ENCODE assay signal across 25 cellular contexts in the genomic region with DNA sequence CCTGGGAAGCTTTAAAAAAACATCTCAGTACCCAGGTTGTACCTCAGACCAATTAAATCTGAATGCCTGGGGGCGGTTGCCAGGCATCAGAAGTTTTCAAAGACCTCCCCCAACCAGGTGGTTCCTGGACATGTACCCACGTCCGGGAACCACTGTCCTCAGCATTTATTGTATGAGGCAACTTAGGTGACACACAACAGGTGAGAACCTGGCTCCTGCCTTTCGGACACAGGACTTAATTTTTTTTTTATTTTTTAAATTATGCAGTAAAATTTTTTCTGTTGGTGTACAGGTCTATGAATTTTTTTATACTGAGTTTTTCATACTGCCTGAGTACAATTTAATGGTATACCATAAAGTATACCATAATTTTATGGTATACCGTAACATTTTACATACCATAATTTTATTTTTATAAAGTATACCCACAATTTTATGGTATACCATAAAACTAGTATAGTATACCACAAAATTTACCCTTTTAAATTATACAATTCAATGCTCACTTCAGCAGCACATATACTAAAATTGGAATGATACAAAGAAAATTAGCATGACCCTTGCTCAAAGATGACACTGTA. TPM values are rescaled to one million over a fixed set of nuclear protein-coding genes. Genes with fewer than 3 reads are reported as not detected.
DNase-seq lines count a peak whose midpoint lies in the region; ATAC-seq, FAIRE-seq and TF ChIP-seq lines count a peak whose summit lies in the region.
"Had no signal": no experiment of that assay in that cellular context is flagged by ENCODE, and none has a peak within 500 bp of the region (broad histone marks: within the 10 kb centered on the region; RNA-seq: fewer than 3 reads in every experiment).

No MANE protein-coding gene starts in this region.

- H3K27ac ChIP-seq in A549 (peak overlapping the region; percentile 56 to 62), astrocyte (ENCODE audit: low read depth, low read length) (no peak overlapping the region), keratinocyte (ENCODE audit: control insufficient read depth, insufficient read depth, low read length) (peak overlapping the region; percentile 83), neuronal stem cell (replicated peaks; ENCODE audit: low read length) (no peak overlapping the region), uterus (no peak overlapping the region)
- H3K27ac ChIP-seq: KMS-11, psoas muscle had no signal

- no peak overlapping the region for H2BK120ac ChIP-seq in neuronal stem cell (ENCODE audit: low read depth, low read length)

- no peak overlapping the region for H4K91ac ChIP-seq in neuronal stem cell (ENCODE audit: low read depth, low read length, poor library complexity)

- H3K79me2 ChIP-seq in astrocyte (ENCODE audit: insufficient read depth, low read length) (no peaks in the 10 kb centered on the region), keratinocyte (ENCODE audit: control insufficient read depth, insufficient read depth, low read length) (no peaks in the 10 kb centered on the region)

- H3K4me2 ChIP-seq in A549 (peak overlapping the region; percentile 47), astrocyte (ENCODE audit: low read length) (peak overlapping the region; percentile 65), keratinocyte (ENCODE audit: control insufficient read depth, extremely low read depth, insufficient read depth, low read depth, low read length) (peak overlapping the region; percentile 88), neuronal stem cell (ENCODE audit: insufficient read depth, low read length, poor library complexity, severe bottlenecking) (no peak overlapping the region)
- H3K4me2 ChIP-seq: KMS-11 had no signal

- peak overlapping the region; percentile 93 for H3K27ac Mint-ChIP-seq in astrocyte (ENCODE audit: unreplicated experiment)
- H3K27ac Mint-ChIP-seq in CD14-positive monocyte: no peak overlapping the region
- H3K27ac Mint-ChIP-seq: activated naive CD8-positive, alpha-beta T cell; dendritic cell treated with granulocyte-macrophage colony-stimulating factor and Interleukin-4, amounts not matched to agents 40 ng/mL and 50 ng/mL, for 4 days; WTC11 had no signal

- intact Hi-C loops in CD14-positive monocyte (cut with micrococcal nuclease) (no loop called here), uterus (cut with DNase I; ENCODE audit: low total_unique reads) (no loop called here)

- CTCF ChIA-PET in A549 (lab: Yijun Ruan, JAX): interaction anchor here (1.0 to 4.9 kb wide), 5 partner anchors 10 to 51 kb away, joined by 3 to 29 read pairs (median 15); a partner anchor contains a TSS

- H3K4me3 Mint-ChIP-seq in astrocyte (ENCODE audit: unreplicated experiment) (no peak overlapping the region), CD14-positive monocyte (no peak overlapping the region)
- H3K4me3 Mint-ChIP-seq: activated naive CD8-positive, alpha-beta T cell; dendritic cell treated with granulocyte-macrophage colony-stimulating factor and Interleukin-4, amounts not matched to agents 40 ng/mL and 50 ng/mL, for 4 days; WTC11 had no signal

- H3K27me3 ChIP-seq in astrocyte (ENCODE audit: insufficient read depth, low read length) (no peaks in the 10 kb centered on the region), keratinocyte (ENCODE audit: control insufficient read depth, extremely low read depth, insufficient read depth, low read length) (no peaks in the 10 kb centered on the region), neuronal stem cell (ENCODE audit: control insufficient read depth in 3 of 3, insufficient read depth in 3 of 3, low read depth in 1 of 3, low read length in 3 of 3) (no peaks in the 10 kb centered on the region), uterus (no peaks in the 10 kb centered on the region)
- H3K27me3 ChIP-seq: BE2C had no signal

- no peaks in the 10 kb centered on the region for H3K36me3 ChIP-seq in astrocyte (ENCODE audit: insufficient read depth, low read length)
- no peaks in the 10 kb centered on the region for H3K36me3 ChIP-seq in keratinocyte (ENCODE audit: control insufficient read depth in 2 of 2, extremely low read depth in 1 of 2, insufficient read depth in 2 of 2, low read length in 2 of 2)
- H3K36me3 ChIP-seq in neuronal stem cell (replicated peaks in 1 of 2; ENCODE audit: control insufficient read depth in 2 of 2, insufficient read depth in 2 of 2, low read length in 2 of 2): no peaks in the 10 kb centered on the region
- H3K36me3 ChIP-seq in uterus: no peaks in the 10 kb centered on the region
- H3K36me3 ChIP-seq: BE2C had no signal

- no peak for TF ChIP-seq POLR2A in A549 (IDR thresholded peaks at IDR 0.05; ENCODE audit: low read length)
- TF ChIP-seq POLR2A in uterus (IDR thresholded peaks at IDR 0.05): no peak

- H3K4me1 Mint-ChIP-seq in astrocyte (ENCODE audit: low read depth, unreplicated experiment): peaks cover 24% of the 10 kb centered on the region
- no peaks in the 10 kb centered on the region for H3K4me1 Mint-ChIP-seq in CD14-positive monocyte

- POLR2A ChIA-PET in A549 (lab: Yijun Ruan, JAX): interaction anchor here (2.8 kb wide), 1 partner anchor 46 kb away, joined by 11 read pairs; a partner anchor contains a TSS

- H3K4me3 ChIP-seq in A549: no peak overlapping the region
- no peak overlapping the region for H3K4me3 ChIP-seq in astrocyte (ENCODE audit: insufficient read depth, low read depth, low read length)
- H3K4me3 ChIP-seq in keratinocyte (ENCODE audit: control insufficient read depth in 2 of 3, extremely low read depth in 1 of 3, insufficient read depth in 2 of 3, low read depth in 1 of 3, low read length in 3 of 3): peak overlapping the region in 1 of 3 experiments; percentile 50
- no peak overlapping the region for H3K4me3 ChIP-seq in neuronal stem cell (ENCODE audit: low read length in 2 of 2)
- H3K4me3 ChIP-seq in uterus: no peak overlapping the region
- H3K4me3 ChIP-seq: psoas muscle had no signal

- H2AFZ ChIP-seq in astrocyte (ENCODE audit: low read depth, low read length) (peak overlapping the region; percentile 70), keratinocyte (ENCODE audit: control insufficient read depth, low read length) (no peak overlapping the region), neuronal stem cell (ENCODE audit: low read length) (peak overlapping the region; percentile 57)

- ATAC-seq in A549: no peak
- ATAC-seq: psoas muscle, WTC11 had no signal

- H3K18ac ChIP-seq in neuronal stem cell (ENCODE audit: low read length): no peak overlapping the region

- no peaks in the 10 kb centered on the region for H3K79me1 ChIP-seq in neuronal stem cell (ENCODE audit: low read depth, low read length)

- TF ChIP-seq CTCF in A549 (IDR thresholded peaks at IDR 0.05): no peak
- TF ChIP-seq CTCF in astrocyte (IDR thresholded peaks at IDR 0.05; ENCODE audit: insufficient read depth, low read depth, low read length): no peak
- no peak for TF ChIP-seq CTCF in keratinocyte (optimal IDR thresholded peaks at IDR 0.05 in 1 of 3, IDR thresholded peaks at IDR 0.05 in 1 of 3, conservative IDR thresholded peaks at IDR 0.05 in 1 of 3; ENCODE audit: extremely low read depth in 1 of 3, insufficient read depth in 2 of 3, low read length in 3 of 3)
- no peak for TF ChIP-seq CTCF in CD14-positive monocyte (IDR thresholded peaks at IDR 0.05)
- no peak for TF ChIP-seq CTCF in uterus (IDR thresholded peaks at IDR 0.05)

- no peak overlapping the region for H3K14ac ChIP-seq in neuronal stem cell (ENCODE audit: low read length)

- no peak for TF ChIP-seq RAD21 in A549 (conservative IDR thresholded peaks at IDR 0.05 in 1 of 2, IDR thresholded peaks at IDR 0.05 in 1 of 2)

- H3K27me3 Mint-ChIP-seq in astrocyte (ENCODE audit: low read depth, unreplicated experiment) (no peaks in the 10 kb centered on the region), CD14-positive monocyte (ENCODE audit: low read depth in 3 of 3) (peaks cover 7 to 21% (median 17%) of the 10 kb centered on the region in 3 donors)

- no peak overlapping the region for H2BK12ac ChIP-seq in neuronal stem cell (ENCODE audit: low read length)

- no peak overlapping the region for H4K8ac ChIP-seq in neuronal stem cell (ENCODE audit: low read depth, low read length)

- H3K9ac ChIP-seq in astrocyte (ENCODE audit: low read length) (peak overlapping the region; percentile 17), keratinocyte (ENCODE audit: control insufficient read depth, extremely low read depth, insufficient read depth, low read length) (peak overlapping the region; percentile 55), neuronal stem cell (ENCODE audit: low read depth, low read length, poor library complexity) (no peak overlapping the region)
- H3K9ac ChIP-seq: KMS-11 had no signal

- 68% methylated on average over 5 of the region's 5 CpGs for WGBS in A549 (ENCODE audit: missing lambda C conversion rate)
- no CpG with 5 or more reads among the region's 5 CpGs for WGBS in neuronal stem cell (ENCODE audit: extremely low coverage in 2 of 2, insufficient read length in 2 of 2, insufficient replicate concordance in 1 of 2), 2 donors

- H4K20me1 ChIP-seq in astrocyte (ENCODE audit: insufficient read depth, low read length): no peaks in the 10 kb centered on the region
- H4K20me1 ChIP-seq in keratinocyte (ENCODE audit: control insufficient read depth, extremely low read depth, insufficient read depth, low read length): no peaks in the 10 kb centered on the region

- no peaks in the 10 kb centered on the region for H3K9me3 Mint-ChIP-seq in astrocyte (ENCODE audit: unreplicated experiment)
- H3K9me3 Mint-ChIP-seq in CD14-positive monocyte: peaks cover 0 to 12% (median 0%) of the 10 kb centered on the region in 7 donors
- H3K9me3 Mint-ChIP-seq: dendritic cell treated with granulocyte-macrophage colony-stimulating factor and Interleukin-4, amounts not matched to agents 40 ng/mL and 50 ng/mL, for 4 days had no signal

- H3K9me3 ChIP-seq in A549 (0 out of 3 replicates have a peak, but pooled peaks cover 2% of the 10 kb centered on the region), astrocyte (ENCODE audit: insufficient read depth, low read depth, low read length) (no peaks in the 10 kb centered on the region), keratinocyte (ENCODE audit: control insufficient read depth, low read depth, low read length) (no peaks in the 10 kb centered on the region), neuronal stem cell (replicated peaks in 1 of 2; ENCODE audit: control insufficient read depth in 2 of 2, insufficient read depth in 1 of 2, low read depth in 1 of 2, low read length in 2 of 2) (no peaks in the 10 kb centered on the region), uterus (no peaks in the 10 kb centered on the region)
- H3K9me3 ChIP-seq: BE2C, psoas muscle had no signal

- no peak overlapping the region for H3K4ac ChIP-seq in neuronal stem cell (ENCODE audit: low read length)

- no peak overlapping the region for H2AK5ac ChIP-seq in neuronal stem cell (ENCODE audit: low read depth, low read length)

- dilution Hi-C loops in keratinocyte (cut with MboI; ENCODE audit: extremely low pct_ligation_motif_present, low sequenced_read_pairs): no loop called here

- no peaks in the 10 kb centered on the region for H3K36me3 Mint-ChIP-seq in astrocyte (ENCODE audit: low read depth, unreplicated experiment)
- no peaks in the 10 kb centered on the region for H3K36me3 Mint-ChIP-seq in CD14-positive monocyte
- H3K36me3 Mint-ChIP-seq: activated naive CD8-positive, alpha-beta T cell; WTC11 had no signal

- no peaks in the 10 kb centered on the region for H3K9me1 ChIP-seq in keratinocyte (ENCODE audit: control insufficient read depth, extremely low read depth, insufficient read depth, low read length)

- peaks cover 47% of the 10 kb centered on the region for H3K4me1 ChIP-seq in A549
- H3K4me1 ChIP-seq in astrocyte (ENCODE audit: insufficient read depth, low read length): peaks cover 14% of the 10 kb centered on the region
- peaks cover 37% of the 10 kb centered on the region for H3K4me1 ChIP-seq in keratinocyte (ENCODE audit: control insufficient read depth, extremely low read depth, insufficient read depth, low read length)
- peaks cover 0 to 2% of the 10 kb centered on the region in 2 donors for H3K4me1 ChIP-seq in neuronal stem cell (ENCODE audit: control insufficient read depth in 2 of 2, insufficient read depth in 1 of 2, low read depth in 1 of 2, low read length in 2 of 2)
- H3K4me1 ChIP-seq in uterus: no peaks in the 10 kb centered on the region
- H3K4me1 ChIP-seq: BE2C, psoas muscle had no signal

- H2BK15ac ChIP-seq in neuronal stem cell (ENCODE audit: low read length): no peak overlapping the region

- FAIRE-seq in A549 (lab: Jason Lieb, UNC) (no peak), astrocyte (lab: Jason Lieb, UNC) (no peak), keratinocyte (lab: Jason Lieb, UNC) (no peak)
- FAIRE-seq: endometrium, H1 had no signal

- H2BK5ac ChIP-seq in neuronal stem cell (ENCODE audit: low read length): no peak overlapping the region

- no peak overlapping the region for H3K23ac ChIP-seq in neuronal stem cell (ENCODE audit: low read depth, low read length, poor library complexity)

- DNase-seq in A549 (ENCODE audit: low read depth in 1 of 2, low spot score in 1 of 2) (no peak), astrocyte (ENCODE audit: low read depth) (no peak), keratinocyte (ENCODE audit: low read depth, low spot score) (no peak), neuronal stem cell (ENCODE audit: low spot score) (no peak), hepatic stellate cell (ENCODE audit: low spot score) (no peak), CD14-positive monocyte (ENCODE audit: low spot score) (no peak), uterus (no peak), GM03348 (ENCODE audit: low spot score) (no peak)
- DNase-seq: activated CD8-positive, alpha-beta memory T cell treated with anti-CD3 and anti-CD28 coated beads, Interleukin-2, amount 50 U/mL, for 48 hours; aorta; BE2C; central memory CD4-positive, alpha-beta T cell; DMS53; GDM1; NCI-H1694; NCI-H2171; NCI-H82; psoas muscle; T1000 had no signal

- no peak for TF ChIP-seq EP300 in A549 (IDR thresholded peaks at IDR 0.05)

RNA-seq across cellular contexts. Expression of a gene that starts 38.7 kb away (rescaled TPM):
- polyA plus RNA-seq in A549 (2011; rRNA removed) (66.0 and 70.4 TPM in 2 replicates), A549 (2017; fragmentation: RNase III; extraction: RNeasy Plus Mini Kit Qiagen cat#74134 plus additional on column Dnase treatment) (32.0 to 33.9 TPM (median 33.2 TPM) in 3 replicates), keratinocyte (25.2 to 32.4 TPM (median 30.1 TPM) in 3 replicates), CD14-positive monocyte (10 to 100 TPM; 21.8 to 35.6 TPM)
- 31.6 and 32.6 TPM in 2 replicates for polyA plus RNA-seq in A549 (2012; cell fraction: cytosol; rRNA removed)
- 43.4 and 61.7 TPM in 2 replicates for polyA plus RNA-seq in A549 (2012; cell fraction: nucleus; rRNA removed)
- 94.3 and 110 TPM in 2 replicates for polyA minus RNA-seq in A549 (2011; rRNA and poly(A)+ RNA removed)
- total RNA-seq in astrocyte (48.5 and 61.1 TPM in 2 replicates), uterus (10 to 100 TPM in 3 of 4 donors, 1 to 10 TPM in 1; 8.5 to 54.6 (median 32.0) TPM)
- polyA plus RNA-seq in keratinocyte (2011; ENCODE audit: low read depth): 43.2 TPM
- polyA plus RNA-seq in keratinocyte (2011; cell fraction: cytosol; rRNA removed): 21.2 and 25.9 TPM in 2 replicates
- polyA plus RNA-seq in keratinocyte (2011; cell fraction: nucleus; rRNA removed): 50.0 and 52.1 TPM in 2 replicates
- 21.6 and 30.5 TPM in 2 replicates for polyA plus RNA-seq in keratinocyte (2012; ENCODE audit: low replicate concordance)
- 33.1 to 75.5 TPM (median 60.5 TPM) in 3 replicates for polyA minus RNA-seq in keratinocyte
- polyA minus RNA-seq in keratinocyte (2011; cell fraction: cytosol; rRNA and poly(A)+ RNA removed): 24.9 TPM
- 40.2 and 54.8 TPM in 2 replicates for polyA minus RNA-seq in keratinocyte (2011; cell fraction: nucleus; rRNA and poly(A)+ RNA removed)
- polyA plus RNA-seq in neuronal stem cell (2013, experiment 1 of 2): 31.2 TPM
- 29.4 TPM for polyA plus RNA-seq in neuronal stem cell (2013, experiment 2 of 2)

RNA-seq across cellular contexts. Expression of a gene that starts 46.3 kb away (rescaled TPM):
- 21.0 and 21.1 TPM in 2 replicates for polyA plus RNA-seq in A549 (2011; rRNA removed)
- 27.5 and 29.3 TPM in 2 replicates for polyA plus RNA-seq in A549 (2012; cell fraction: cytosol; rRNA removed)
- polyA plus RNA-seq in A549 (2012; cell fraction: nucleus; rRNA removed): 21.1 and 26.6 TPM in 2 replicates
- 9.9 to 11.9 TPM (median 11.7 TPM) in 3 replicates for polyA plus RNA-seq in A549 (2017; fragmentation: RNase III; extraction: RNeasy Plus Mini Kit Qiagen cat#74134 plus additional on column Dnase treatment)
- 18.6 and 19.9 TPM in 2 replicates for polyA minus RNA-seq in A549 (2011; rRNA and poly(A)+ RNA removed)
- total RNA-seq in astrocyte: 19.7 and 26.3 TPM in 2 replicates
- polyA plus RNA-seq in keratinocyte: 36.5 to 49.1 TPM (median 43.1 TPM) in 3 replicates
- 9.5 TPM for polyA plus RNA-seq in keratinocyte (2011; ENCODE audit: low read depth)
- 28.9 and 46.0 TPM in 2 replicates for polyA plus RNA-seq in keratinocyte (2011; cell fraction: cytosol; rRNA removed)
- polyA plus RNA-seq in keratinocyte (2011; cell fraction: nucleus; rRNA removed): 61.6 and 68.3 TPM in 2 replicates
- polyA plus RNA-seq in keratinocyte (2012; ENCODE audit: low replicate concordance): 40.7 and 45.9 TPM in 2 replicates
- 21.7 to 43.7 TPM (median 36.6 TPM) in 3 replicates for polyA minus RNA-seq in keratinocyte
- 32.8 TPM for polyA minus RNA-seq in keratinocyte (2011; cell fraction: cytosol; rRNA and poly(A)+ RNA removed)
- 26.6 and 27.1 TPM in 2 replicates for polyA minus RNA-seq in keratinocyte (2011; cell fraction: nucleus; rRNA and poly(A)+ RNA removed)
- polyA plus RNA-seq in neuronal stem cell (2013, experiment 1 of 2): 14.3 TPM
- polyA plus RNA-seq in neuronal stem cell (2013, experiment 2 of 2): 14.0 TPM
- polyA plus RNA-seq in CD14-positive monocyte: 1 to 10 TPM in 1 of 2 donors, under 1 TPM in 1; 0.75 to 2.4 TPM
- 10 to 100 TPM; 19.1 to 33.2 (median 25.7) TPM for total RNA-seq in uterus

Comparison
In these comparisons a context has a peak if more than half of its experiments do, and no peak if none do; other contexts are left out.
1. H3K27ac ChIP-seq: peak in A549 (2 of 2) and keratinocyte (single experiment); none in astrocyte (single experiment), neuronal stem cell (single experiment) and uterus (0 of 2).